ENCODE assay signal across 22 cellular contexts in genomic region chr21:18498428-18498827, GRCh38.
"Had no signal": no experiment of that assay in that cellular context is flagged by ENCODE, and none has a peak within 500 bp of the region (broad histone marks: within the 10 kb centered on the region; RNA-seq: fewer than 3 reads in every experiment).

No MANE protein-coding gene starts in this region.

- H3K27ac ChIP-seq: foreskin keratinocyte, left ventricle myocardium inferior, lower lobe of right lung, sigmoid colon, skin epidermis, stomach, thoracic aorta had no signal

- H3K9me3 Mint-ChIP-seq: memory B cell had no signal

- DNase-seq: dermis blood vessel endothelial cell; erythroblast; foreskin keratinocyte; immature natural killer cell; kidney; left cardiac atrium; left ventricle myocardium inferior; lower lobe of right lung; natural killer cell; posterior cingulate gyrus; sigmoid colon; stimulated activated CD4-positive, alpha-beta T cell treated with anti-CD3 and anti-CD28 coated beads, Interleukin-2, amount 100 ng/mL, for 24 hours; stimulated activated CD4-positive, alpha-beta T cell treated with anti-CD3 and anti-CD28 coated beads, Interleukin-4, amount 100 ng/mL, for 4 hours; stimulated activated naive CD4-positive, alpha-beta T cell; stomach; substantia nigra; trophoblast cell had no signal

- H3K4me3 ChIP-seq: left ventricle myocardium inferior, lower lobe of right lung, sigmoid colon, skin epidermis, stomach, thoracic aorta had no signal

- H3K9me3 ChIP-seq: lower lobe of right lung, thoracic aorta had no signal

- ATAC-seq: foreskin keratinocyte, left cardiac atrium, lower lobe of right lung, natural killer cell had no signal

- H3K27me3 Mint-ChIP-seq: memory B cell had no signal

- H3K27me3 ChIP-seq: foreskin keratinocyte, sigmoid colon, stomach had no signal

- H3K4me3 Mint-ChIP-seq: immature natural killer cell, memory B cell, mesothelial cell of epicardium, natural killer cell, neural crest cell had no signal

- H3K36me3 Mint-ChIP-seq: immature natural killer cell, memory B cell, natural killer cell had no signal

- H3K27ac Mint-ChIP-seq: immature natural killer cell, memory B cell, mesothelial cell of epicardium, natural killer cell had no signal

- H3K4me1 Mint-ChIP-seq: immature natural killer cell, memory B cell, natural killer cell, neural crest cell had no signal

- H3K4me1 ChIP-seq: left ventricle myocardium inferior, lower lobe of right lung, sigmoid colon, stomach had no signal

- H3K36me3 ChIP-seq: left ventricle myocardium inferior, lower lobe of right lung, sigmoid colon, stomach, thoracic aorta had no signal
